In the genomic region with DNA sequence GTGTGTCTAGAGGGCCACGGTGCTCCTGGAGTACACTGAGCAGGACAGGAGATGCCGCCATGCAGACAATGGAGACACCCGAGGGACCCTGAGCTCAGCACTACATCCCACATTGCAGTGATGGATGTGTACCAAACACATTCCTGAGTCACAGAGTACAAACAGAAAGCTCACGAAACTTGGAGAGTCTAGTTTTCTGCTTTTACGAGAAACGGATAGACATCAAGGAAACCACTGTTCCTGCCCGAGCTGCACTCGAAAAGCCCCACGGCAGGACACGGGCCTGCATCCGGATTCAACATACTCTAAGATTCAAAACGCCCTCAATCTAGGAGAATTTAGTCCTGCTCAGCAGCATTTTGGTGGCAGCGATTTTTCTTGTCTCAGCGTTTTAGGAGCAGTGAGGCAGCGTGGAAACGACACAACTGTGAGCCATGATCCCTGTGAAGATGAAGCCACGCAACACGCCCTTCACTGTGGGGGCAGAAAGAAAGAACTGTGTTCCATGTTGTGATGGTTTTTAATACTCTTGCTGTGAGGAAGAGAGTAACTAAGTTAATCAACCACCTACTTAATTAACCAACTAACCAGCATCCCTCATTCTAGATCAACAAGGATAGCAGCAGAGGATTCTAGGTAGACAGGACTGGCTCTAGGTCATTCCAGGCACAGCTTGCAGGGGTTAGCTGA, we compare ENCODE assay signal across 9 cellular contexts. TPM values are rescaled to one million over a fixed set of nuclear protein-coding genes. Genes with fewer than 3 reads are reported as not detected.
DNase-seq lines count a peak whose midpoint lies in the region; ATAC-seq and TF ChIP-seq lines count a peak whose summit lies in the region.
"Had no signal": no experiment of that assay in that cellular context is flagged by ENCODE, and none has a peak within 500 bp of the region (broad histone marks: within the 10 kb centered on the region; RNA-seq: fewer than 3 reads in every experiment).

No MANE protein-coding gene starts in this region.

- peak; percentile 6 for ATAC-seq in stimulated activated naive CD8-positive, alpha-beta T cell treated with anti-CD3 and anti-CD28 coated beads, Interleukin-15, Interleukin-2, amounts not matched to agents 100 U/mL and 50 U/mL, for 24 hours
- no peak for ATAC-seq in GM19463 (IDR thresholded peaks at IDR 0.05; ENCODE audit: unreplicated experiment)

- intact Hi-C loops in posterior vena cava (cut with DNase I) = loop anchor here in 1 of 2 donors (10.0 kb wide), 1 partner anchor 124 kb away; no protein-coding TSS in a partner anchor

- DNase-seq in GM04503 (ENCODE audit: low read depth) (peak; percentile 79), right atrium auricular region (ENCODE audit: low spot score) (no peak), posterior vena cava (ENCODE audit: low spot score) (no peak), NCI-H187 treated with DMSO at 0.1 percent for 48 hours (lab: John Stamatoyannopoulos, UW) (no peak), activated gamma-delta T cell treated with Interleukin-2 at 50 U/mL for 16 hours (no peak)
- no peak for DNase-seq in stimulated activated naive CD8-positive, alpha-beta T cell treated with anti-CD3 and anti-CD28 coated beads, Interleukin-15, Interleukin-2, amounts not matched to agents 100 U/mL and 50 U/mL, for 24 hours
- DNase-seq: NCI-H1105 treated with DMSO at 0.1 percent for 48 hours had no signal

- peak overlapping the region; percentile 50 to 84 for H3K27ac ChIP-seq in right atrium auricular region

- H3K4me1 ChIP-seq in right atrium auricular region = peaks cover 0 to 88% of the 10 kb centered on the region in 2 donors

- no peaks in the 10 kb centered on the region for H3K27me3 ChIP-seq in right atrium auricular region

- H3K4me3 ChIP-seq in WI38 (ENCODE audit: low read depth, low read length) (peak overlapping the region; percentile 94), right atrium auricular region (no peak overlapping the region)

- TF ChIP-seq CTCF in WI38 (IDR thresholded peaks at IDR 0.05; ENCODE audit: low read depth, low read length) (no peak), right atrium auricular region (IDR thresholded peaks at IDR 0.05) (no peak)

- H3K36me3 ChIP-seq in right atrium auricular region = no peaks in the 10 kb centered on the region

- H3K9me3 ChIP-seq in right atrium auricular region = no peaks in the 10 kb centered on the region

RNA-seq across cellular contexts. Expression of gene TNS3, which starts 3.2 kb away (rescaled TPM):
- total RNA-seq in right atrium auricular region = 10 to 100 TPM; 39.7 to 44.4 TPM
- total RNA-seq in posterior vena cava = 10 to 100 TPM; 64.8 to 69.3 TPM
